Comparison of ENCODE assay signal across 9 cellular contexts in the genomic region with DNA sequence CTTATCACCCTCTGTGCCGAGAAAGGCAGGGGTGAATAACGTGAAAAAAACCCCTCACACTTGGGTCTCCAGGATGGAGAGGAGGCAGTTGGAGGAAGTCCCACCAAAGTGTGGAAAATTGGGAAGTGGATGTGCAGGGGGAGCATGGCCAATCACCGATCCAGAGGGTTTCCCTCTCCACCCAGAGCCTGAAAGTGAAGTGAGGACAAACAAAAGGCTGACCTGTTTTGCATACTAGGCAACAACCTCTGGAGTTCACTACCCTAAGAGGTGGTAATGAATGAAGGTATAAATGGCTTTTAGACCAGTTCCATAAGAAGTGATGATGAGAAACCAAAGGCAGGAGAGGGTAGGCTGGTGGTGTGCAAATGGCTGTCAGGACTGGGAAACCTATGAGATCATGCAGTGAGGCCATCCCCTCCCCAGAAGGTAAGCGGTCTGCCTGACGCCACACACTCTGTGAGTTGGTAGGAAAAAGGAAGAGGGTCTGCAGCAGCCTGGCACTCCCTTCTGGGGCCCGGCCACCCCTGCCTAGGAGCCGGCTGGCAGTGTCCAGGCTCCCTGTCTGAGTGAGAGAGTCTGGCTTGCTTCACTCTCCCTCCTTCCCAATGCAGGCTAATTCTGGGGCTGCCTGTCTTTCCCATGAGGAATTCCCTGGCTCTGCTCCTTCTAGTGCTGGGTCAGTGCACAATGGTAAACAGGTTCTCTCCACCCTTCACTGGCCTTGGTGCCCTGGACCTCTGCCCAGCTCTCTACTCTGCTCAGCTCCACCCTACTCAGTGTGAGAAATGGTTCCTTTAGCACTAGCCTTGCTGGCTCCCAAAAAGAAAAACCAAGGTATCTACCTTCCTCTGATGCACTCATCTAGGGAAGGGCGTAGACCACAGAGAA. TPM values are rescaled to one million over a fixed set of nuclear protein-coding genes. Genes with fewer than 3 reads are reported as not detected.
DNase-seq lines count a peak whose midpoint lies in the region; TF ChIP-seq lines count a peak whose summit lies in the region.
"Had no signal": no experiment of that assay in that cellular context is flagged by ENCODE, and none has a peak within 500 bp of the region (broad histone marks: within the 10 kb centered on the region; RNA-seq: fewer than 3 reads in every experiment).

No MANE protein-coding gene starts in this region.

- TF ChIP-seq CTCF in HFFc6 (IDR thresholded peaks at IDR 0.05) (no peak), kidney epithelial cell (IDR thresholded peaks at IDR 0.05; ENCODE audit: insufficient read depth, low read length, poor library complexity, severe bottlenecking) (no peak)

- H3K36me3 ChIP-seq in kidney epithelial cell (ENCODE audit: control insufficient read depth, insufficient read depth, low read length) = no peaks in the 10 kb centered on the region

- no peak overlapping the region for H3K4me3 ChIP-seq in kidney epithelial cell (ENCODE audit: low read depth, low read length)

- H3K9me3 Mint-ChIP-seq in HFFc6 = no peaks in the 10 kb centered on the region

- H3K4me1 Mint-ChIP-seq in HFFc6 (ENCODE audit: low read depth) = peaks cover 88% of the 10 kb centered on the region

- H3K27ac Mint-ChIP-seq in HFFc6 = peak overlapping the region; percentile 75

- peaks cover 10% of the 10 kb centered on the region; the same call in 1 of the 2 replicates for H3K36me3 Mint-ChIP-seq in HFFc6 (ENCODE audit: low read depth)

- H3K27me3 ChIP-seq in kidney epithelial cell (ENCODE audit: control insufficient read depth, insufficient read depth, low read length) = no peaks in the 10 kb centered on the region

- peak; percentile 35 for DNase-seq in HFFc6
- DNase-seq in kidney epithelial cell (ENCODE audit: low read depth) = peak; percentile 82
- DNase-seq in stromal cell of bone marrow (ENCODE audit: low read depth) = peak; percentile 76
- DNase-seq in stimulated activated CD4-positive, alpha-beta T cell treated with anti-CD3 and anti-CD28 coated beads, Interleukin-2, amount 100 ng/mL, for 24 hours = no peak
- DNase-seq in germinal center (ENCODE audit: low spot score) = no peak
- no peak for DNase-seq in putamen (ENCODE audit: low spot score)
- DNase-seq in effector CD4-positive, alpha-beta T cell = no peak

- H3K27me3 Mint-ChIP-seq in HFFc6 (ENCODE audit: insufficient read depth) = peaks cover 3% of the 10 kb centered on the region; the same call in 1 of the 2 replicates

- H3K27ac ChIP-seq in adipose tissue (ENCODE audit: low read depth, low read length) = peak overlapping the region; percentile 42

- WGBS in adipose tissue, 3 donors = 31 to 46% (median 35%) methylated on average over 8 of the region's 8 CpGs

- peak overlapping the region; percentile 42; the same call in 1 of the 2 replicates for H3K4me3 Mint-ChIP-seq in HFFc6

RNA-seq across cellular contexts. Expression of gene TBC1D10A, which starts 15.6 kb away (rescaled TPM):
- total RNA-seq in HFFc6 (2021; fragmentation: NEBNext Ultra II Directional; extraction: Animal tissue kit (Norgen Biotek cat#: 25700)) = 10 to 100 TPM; 15.6 to 20.6 (median 16.7) TPM
- 10 to 100 TPM; 10.8 to 33.3 (median 17.8) TPM for polyA plus RNA-seq in adipose tissue
- 21.6 and 23.9 TPM in 2 replicates for total RNA-seq in kidney epithelial cell

RNA-seq across cellular contexts. Expression of gene CASTOR1, which starts 21.8 kb away (rescaled TPM):
- total RNA-seq in HFFc6 (2021; fragmentation: NEBNext Ultra II Directional; extraction: Animal tissue kit (Norgen Biotek cat#: 25700)) = 1 to 10 TPM; 4.5 to 8.1 (median 5.7) TPM
- 10 to 100 TPM in 2 of 3 donors, 1 to 10 TPM in 1; 8.7 to 27.3 (median 19.3) TPM for polyA plus RNA-seq in adipose tissue
- 10.5 and 18.7 TPM in 2 replicates for total RNA-seq in kidney epithelial cell

RNA-seq across cellular contexts. Expression of gene OSM, which starts 44.5 kb away (rescaled TPM):
- total RNA-seq in HFFc6 (2021; fragmentation: NEBNext Ultra II Directional; extraction: Animal tissue kit (Norgen Biotek cat#: 25700)) = not detected
- polyA plus RNA-seq in adipose tissue = 10 to 100 TPM in 1 of 3 donors, 1 to 10 TPM in 1, under 1 TPM in 1; 0.45 to 14.7 (median 7.7) TPM
- total RNA-seq in kidney epithelial cell = not detected in 2 replicates
- total RNA-seq: HT1080 had no signal

RNA-seq across cellular contexts. Expression of gene SF3A1, which starts 45.6 kb away (rescaled TPM):
- total RNA-seq in HFFc6 (2021; fragmentation: NEBNext Ultra II Directional; extraction: Animal tissue kit (Norgen Biotek cat#: 25700)) = 100 to 1,000 TPM; 166 to 197 (median 181) TPM
- polyA plus RNA-seq in adipose tissue = 10 to 100 TPM; 22.8 to 34.7 (median 24.9) TPM
- total RNA-seq in kidney epithelial cell = 50.2 and 54.8 TPM in 2 replicates

RNA-seq across cellular contexts. Expression of gene CCDC157, which starts 45.7 kb away (rescaled TPM):
- total RNA-seq in HFFc6 (2021; fragmentation: NEBNext Ultra II Directional; extraction: Animal tissue kit (Norgen Biotek cat#: 25700)) = 1 to 10 TPM; 1.4 to 1.6 (median 1.5) TPM
- polyA plus RNA-seq in adipose tissue = 1 to 10 TPM; 1.3 to 1.5 (median 1.5) TPM
- total RNA-seq in kidney epithelial cell = 13.1 and 14.6 TPM in 2 replicates

Comparison
In these comparisons a context has a peak if more than half of its experiments do, and no peak if none do; other contexts are left out.
1. DNase-seq: peak in HFFc6 (single experiment), kidney epithelial cell (single experiment) and stromal cell of bone marrow (single experiment); none in stimulated activated CD4-positive, alpha-beta T cell treated with anti-CD3 and anti-CD28 coated beads, Interleukin-2, amount 100 ng/mL, for 24 hours (0 of 2), germinal center (single experiment), putamen (single experiment) and effector CD4-positive, alpha-beta T cell (single experiment).